ENCODE assay signal across 13 cellular contexts in genomic region chr14:35470775-35471174, GRCh38.
DNase-seq lines count a peak whose midpoint lies in the region; ATAC-seq and TF ChIP-seq lines count a peak whose summit lies in the region.
"Had no signal": no experiment of that assay in that cellular context is flagged by ENCODE, and none has a peak within 500 bp of the region (broad histone marks: within the 10 kb centered on the region; RNA-seq: fewer than 3 reads in every experiment).

No MANE protein-coding gene starts in this region.

- H4K20me1 ChIP-seq in neural cell (ENCODE audit: insufficient read depth) (no peaks in the 10 kb centered on the region), OCI-LY7 (ENCODE audit: insufficient read depth, low read length) (no peaks in the 10 kb centered on the region)

- intact Hi-C loops in OCI-LY7 (cut with micrococcal nuclease; ENCODE audit: unreplicated experiment): no loop called here

- H3K4me3 Mint-ChIP-seq in T-helper 17 cell: no peak overlapping the region

- no peak overlapping the region for H3K27ac ChIP-seq in neural cell (ENCODE audit: low read length)
- H3K27ac ChIP-seq in OCI-LY7 (ENCODE audit: low read depth, low read length, poor library complexity, severe bottlenecking): no peak overlapping the region
- H3K27ac ChIP-seq: 22Rv1, ascending aorta, gastrocnemius medialis, skin epidermis had no signal

- H3K27ac Mint-ChIP-seq in T-helper 17 cell: no peak overlapping the region

- BruUV-seq in OCI-LY7 (replicated peaks; lab: Mats Ljungman, UMichigan): no TSS peak

- H3K27me3 Mint-ChIP-seq in T-helper 17 cell: peaks cover 29% of the 10 kb centered on the region

- POLR2A ChIA-PET in OCI-LY7 (lab: Charles Lee): interaction anchor here (0.7 to 0.9 kb wide), 2 partner anchors 69 to 214 kb away, joined by 3 read pairs; no protein-coding TSS in a partner anchor

- no peak overlapping the region for H3K9ac ChIP-seq in neural cell (ENCODE audit: low read length)

- no peaks in the 10 kb centered on the region for H3K36me3 Mint-ChIP-seq in T-helper 17 cell (ENCODE audit: low read depth)

- no peak overlapping the region for H2AFZ ChIP-seq in neural cell (ENCODE audit: low read depth, low read length)
- H2AFZ ChIP-seq in OCI-LY7 (ENCODE audit: low read length): no peak overlapping the region

- TF ChIP-seq CTCF in neural cell (IDR thresholded peaks at IDR 0.05; ENCODE audit: poor library complexity, severe bottlenecking) (no peak), OCI-LY7 (conservative IDR thresholded peaks at IDR 0.05; ENCODE audit: low read length) (no peak)

- H3K9me2 ChIP-seq in neural cell (ENCODE audit: insufficient read depth, low read length): no peaks in the 10 kb centered on the region
- no peaks in the 10 kb centered on the region for H3K9me2 ChIP-seq in OCI-LY7 (ENCODE audit: insufficient read depth, low read length)

- no peaks in the 10 kb centered on the region for H3K4me1 Mint-ChIP-seq in T-helper 17 cell

- no peaks in the 10 kb centered on the region for H3F3A ChIP-seq in neural cell (ENCODE audit: insufficient read depth, low read length, poor library complexity, severe bottlenecking)

- DNase-seq in DMS 273 (lab: John Stamatoyannopoulos, UW; ENCODE audit: unreplicated experiment) (peak; percentile 1), DMS 273 treated with DMSO at 0.1 percent for 48 hours (lab: John Stamatoyannopoulos, UW) (no peak), NCI-H82 treated with DMSO at 0.1 percent for 48 hours (lab: John Stamatoyannopoulos, UW; ENCODE audit: unreplicated experiment) (peak; percentile 67), dermis blood vessel endothelial cell (peak; percentile 45), T-helper 17 cell (no peak), OCI-LY7 (ENCODE audit: low spot score) (no peak)
- DNase-seq: gastrocnemius medialis, SW 1271 had no signal

- H3K4me1 ChIP-seq in OCI-LY7 (ENCODE audit: insufficient read depth, low read length, poor library complexity, severe bottlenecking): no peaks in the 10 kb centered on the region
- H3K4me1 ChIP-seq: ascending aorta, gastrocnemius medialis had no signal

- no peak for TF ChIP-seq EP300 in neural cell (conservative IDR thresholded peaks at IDR 0.05; ENCODE audit: poor library complexity, severe bottlenecking)

- ATAC-seq in T-helper 17 cell (no peak), GM19463 (IDR thresholded peaks at IDR 0.05; ENCODE audit: unreplicated experiment) (no peak)
- ATAC-seq: gastrocnemius medialis had no signal

- H3K4me2 ChIP-seq in neural cell (ENCODE audit: low read length) (no peak overlapping the region), OCI-LY7 (ENCODE audit: low read length) (no peak overlapping the region)

- no peak for TF ChIP-seq RAD21 in neural cell (conservative IDR thresholded peaks at IDR 0.05)

- CTCF ChIA-PET in OCI-LY7 (lab: Charles Lee; ENCODE audit: unreplicated experiment): interaction anchor here (0.6 kb wide), 1 partner anchor 1767 kb away, joined by 3 read pairs; no protein-coding TSS in a partner anchor

- H3K36me3 ChIP-seq in neural cell (ENCODE audit: insufficient read depth, low read length) (no peaks in the 10 kb centered on the region), OCI-LY7 (ENCODE audit: insufficient read depth, low read length) (no peaks in the 10 kb centered on the region)
- H3K36me3 ChIP-seq: ascending aorta, gastrocnemius medialis had no signal

- H3K9me3 ChIP-seq in neural cell (ENCODE audit: low read length) (peaks cover 3% of the 10 kb centered on the region), T-helper 17 cell (ENCODE audit: control insufficient read depth, low read length, poor library complexity, severe bottlenecking) (no peaks in the 10 kb centered on the region), OCI-LY7 (ENCODE audit: low read length) (0 out of 2 replicates have a peak, but pooled peaks cover 6% of the 10 kb centered on the region)
- H3K9me3 ChIP-seq: ascending aorta, gastrocnemius medialis had no signal

- no peak overlapping the region for H3K4me3 ChIP-seq in neural cell (ENCODE audit: low read length)
- H3K4me3 ChIP-seq in OCI-LY7 (ENCODE audit: low read depth, low read length, poor library complexity, severe bottlenecking): no peak overlapping the region
- H3K4me3 ChIP-seq: ascending aorta, gastrocnemius medialis, skin epidermis had no signal

- H3K27me3 ChIP-seq in neural cell (ENCODE audit: insufficient read depth, low read depth, low read length): no peaks in the 10 kb centered on the region
- H3K27me3 ChIP-seq: ascending aorta, gastrocnemius medialis had no signal

- H3K79me2 ChIP-seq in neural cell (replicated peaks; ENCODE audit: insufficient read depth, low read length): no peaks in the 10 kb centered on the region
- no peaks in the 10 kb centered on the region for H3K79me2 ChIP-seq in OCI-LY7 (ENCODE audit: insufficient read depth, low read depth, low read length)

TF ChIP-seq in neural cell, 6 proteins besides CTCF, POLR2A, EP300 and RAD21:
- TF ChIP-seq REST (IDR thresholded peaks at IDR 0.05; ENCODE audit: borderline replicate concordance): peak; percentile 18
- TF ChIP-seq SMC3 (conservative IDR thresholded peaks at IDR 0.05; ENCODE audit: poor library complexity): no peak
TF ChIP-seq in neural cell: peak in this region for 1.

Comparison
In these comparisons a context has a peak if more than half of its experiments do, and no peak if none do; other contexts are left out.
1. DNase-seq: peak in DMS 273 (single experiment), NCI-H82 treated with DMSO at 0.1 percent for 48 hours (single experiment) and dermis blood vessel endothelial cell (single experiment); none in DMS 273 treated with DMSO at 0.1 percent for 48 hours (single experiment), T-helper 17 cell (0 of 3) and OCI-LY7 (single experiment).